In genomic region chrX:53223955-53224859, GRCh38 we compare ENCODE assay signal across 8 cellular contexts. TPM values are rescaled to one million over a fixed set of nuclear protein-coding genes. Genes with fewer than 3 reads are reported as not detected.
DNase-seq lines count a peak whose midpoint lies in the region; ATAC-seq and TF ChIP-seq lines count a peak whose summit lies in the region.

No MANE protein-coding gene starts in this region.

- no peak for TF ChIP-seq RAD21 in neural cell (conservative IDR thresholded peaks at IDR 0.05)

- H3K36me3 Mint-ChIP-seq in activated CD8-positive, alpha-beta T cell treated with anti-CD3 and anti-CD28 coated beads for 36 hours (ENCODE audit: low read depth) = peaks cover 20% of the 10 kb centered on the region

- no peaks in the 10 kb centered on the region for H3K9me2 ChIP-seq in neural cell (ENCODE audit: insufficient read depth, low read length)

- no peaks in the 10 kb centered on the region for H4K20me1 ChIP-seq in neural cell (ENCODE audit: insufficient read depth)

- H3K4me1 Mint-ChIP-seq in activated CD8-positive, alpha-beta T cell treated with anti-CD3 and anti-CD28 coated beads for 36 hours (ENCODE audit: low read depth) = peaks cover 35% of the 10 kb centered on the region

- H3K9me3 ChIP-seq in esophagus squamous epithelium = no peaks in the 10 kb centered on the region
- H3K9me3 ChIP-seq in neural cell (ENCODE audit: low read length) = no peaks in the 10 kb centered on the region

- TF ChIP-seq POLR2A in esophagus squamous epithelium (IDR thresholded peaks at IDR 0.05) = no peak

- no peak for DNase-seq in GM06990 (ENCODE audit: extremely low read depth, insufficient read length)
- peak; percentile 7 for DNase-seq in activated CD8-positive, alpha-beta T cell treated with anti-CD3 and anti-CD28 coated beads for 36 hours
- no peak for DNase-seq in esophagus squamous epithelium (lab: John Stamatoyannopoulos, UW)
- no peak for DNase-seq in NCI-H1930 (lab: John Stamatoyannopoulos, UW)
- no peak for DNase-seq in mesenteric fat pad (ENCODE audit: low spot score)

- no peaks in the 10 kb centered on the region for H3K27me3 Mint-ChIP-seq in activated CD8-positive, alpha-beta T cell treated with anti-CD3 and anti-CD28 coated beads for 36 hours

- H3K9ac ChIP-seq in neural cell (ENCODE audit: low read length) = peak overlapping the region; percentile 90

- peak overlapping the region; percentile 76 for H2AFZ ChIP-seq in neural cell (ENCODE audit: low read depth, low read length)

- TF ChIP-seq CTCF in GM06990 (IDR thresholded peaks at IDR 0.05; ENCODE audit: insufficient read depth, low read length, poor library complexity, severe bottlenecking) (no peak), esophagus squamous epithelium (IDR thresholded peaks at IDR 0.05) (no peak), neural cell (IDR thresholded peaks at IDR 0.05; ENCODE audit: poor library complexity, severe bottlenecking) (no peak)
- TF ChIP-seq CTCF in activated CD8-positive, alpha-beta T cell treated with anti-CD3 and anti-CD28 coated beads for 36 hours (IDR thresholded peaks at IDR 0.05) = no peak

- no peak for TF ChIP-seq EP300 in neural cell (conservative IDR thresholded peaks at IDR 0.05; ENCODE audit: poor library complexity, severe bottlenecking)

- POLR2A ChIA-PET in activated CD8-positive, alpha-beta T cell treated with anti-CD3 and anti-CD28 coated beads for 36 hours (lab: Charles Lee) = interaction anchor here (0.6 to 1.9 kb wide), 4 partner anchors 9 to 408 kb away, joined by 3 to 7 read pairs (median 5); no protein-coding TSS in a partner anchor

- CTCF ChIA-PET in activated CD8-positive, alpha-beta T cell treated with anti-CD3 and anti-CD28 coated beads for 36 hours (lab: Charles Lee) = interaction anchor here (1.2 kb wide), 1 partner anchor 60 kb away, joined by 3 read pairs; no protein-coding TSS in a partner anchor

- peaks cover 36% of the 10 kb centered on the region for H3K79me2 ChIP-seq in neural cell (replicated peaks; ENCODE audit: insufficient read depth, low read length)

- peaks cover 19 to 34% (median 21%) of the 10 kb centered on the region in 3 donors for H3K4me1 ChIP-seq in esophagus squamous epithelium

- H3K27me3 ChIP-seq in GM06990 (replicated peaks; ENCODE audit: control insufficient read depth, insufficient read depth, low read length) (no peaks in the 10 kb centered on the region), esophagus squamous epithelium (no peaks in the 10 kb centered on the region), neural cell (ENCODE audit: insufficient read depth, low read depth, low read length) (no peaks in the 10 kb centered on the region)

- H3K4me3 ChIP-seq in GM06990 (replicated peaks; ENCODE audit: low read depth, low read length) (peak overlapping the region; percentile 96), esophagus squamous epithelium (peak overlapping the region; percentile 60 to 98 (median 78)), neural cell (ENCODE audit: low read length) (peak overlapping the region; percentile 84)

- ATAC-seq in HG03521 (IDR thresholded peaks at IDR 0.05; ENCODE audit: unreplicated experiment) = peak; percentile 9
- ATAC-seq in activated CD8-positive, alpha-beta T cell treated with anti-CD3 and anti-CD28 coated beads for 36 hours = peak; percentile 52
- ATAC-seq in GM18519 (IDR thresholded peaks at IDR 0.05; ENCODE audit: low FRiP score, unreplicated experiment) = no peak

- peak overlapping the region; percentile 41 for H3K4me2 ChIP-seq in neural cell (ENCODE audit: low read length)

- H3K36me3 ChIP-seq in GM06990 (ENCODE audit: control insufficient read depth, insufficient read depth, low read length) (peaks cover 8% of the 10 kb centered on the region), esophagus squamous epithelium (peaks cover 0 to 17% (median 14%) of the 10 kb centered on the region in 3 donors), neural cell (ENCODE audit: insufficient read depth, low read length) (no peaks in the 10 kb centered on the region)

- intact Hi-C loops in activated CD8-positive, alpha-beta T cell treated with anti-CD3 and anti-CD28 coated beads for 36 hours (cut with micrococcal nuclease) = no loop called here
- intact Hi-C loops in esophagus squamous epithelium (cut with DNase I) = no loop called here

- WGBS in esophagus squamous epithelium, 2 donors = 2 to 5% methylated on average over 4 to 18 of the region's 40 CpGs

- no peaks in the 10 kb centered on the region for H3K9me3 Mint-ChIP-seq in activated CD8-positive, alpha-beta T cell treated with anti-CD3 and anti-CD28 coated beads for 36 hours

- H3K27ac ChIP-seq in esophagus squamous epithelium = peak overlapping the region; percentile 90 to 95 (median 91)
- H3K27ac ChIP-seq in neural cell (ENCODE audit: low read length) = peak overlapping the region; percentile 91

- no peaks in the 10 kb centered on the region for H3F3A ChIP-seq in neural cell (ENCODE audit: insufficient read depth, low read length, poor library complexity, severe bottlenecking)

- peak overlapping the region; percentile 95 for H3K27ac Mint-ChIP-seq in activated CD8-positive, alpha-beta T cell treated with anti-CD3 and anti-CD28 coated beads for 36 hours

- H3K4me3 Mint-ChIP-seq in activated CD8-positive, alpha-beta T cell treated with anti-CD3 and anti-CD28 coated beads for 36 hours = peak overlapping the region; percentile 86

TF ChIP-seq in neural cell, 6 proteins besides CTCF, POLR2A, EP300 and RAD21:
- no peak for TF ChIP-seq POLR2AphosphoS5 (IDR thresholded peaks at IDR 0.05)
- no peak for TF ChIP-seq EZH2 (IDR thresholded peaks at IDR 0.05; ENCODE audit: borderline replicate concordance, insufficient read depth, low read length, poor library complexity, severe bottlenecking)
- TF ChIP-seq, protein P1, sequence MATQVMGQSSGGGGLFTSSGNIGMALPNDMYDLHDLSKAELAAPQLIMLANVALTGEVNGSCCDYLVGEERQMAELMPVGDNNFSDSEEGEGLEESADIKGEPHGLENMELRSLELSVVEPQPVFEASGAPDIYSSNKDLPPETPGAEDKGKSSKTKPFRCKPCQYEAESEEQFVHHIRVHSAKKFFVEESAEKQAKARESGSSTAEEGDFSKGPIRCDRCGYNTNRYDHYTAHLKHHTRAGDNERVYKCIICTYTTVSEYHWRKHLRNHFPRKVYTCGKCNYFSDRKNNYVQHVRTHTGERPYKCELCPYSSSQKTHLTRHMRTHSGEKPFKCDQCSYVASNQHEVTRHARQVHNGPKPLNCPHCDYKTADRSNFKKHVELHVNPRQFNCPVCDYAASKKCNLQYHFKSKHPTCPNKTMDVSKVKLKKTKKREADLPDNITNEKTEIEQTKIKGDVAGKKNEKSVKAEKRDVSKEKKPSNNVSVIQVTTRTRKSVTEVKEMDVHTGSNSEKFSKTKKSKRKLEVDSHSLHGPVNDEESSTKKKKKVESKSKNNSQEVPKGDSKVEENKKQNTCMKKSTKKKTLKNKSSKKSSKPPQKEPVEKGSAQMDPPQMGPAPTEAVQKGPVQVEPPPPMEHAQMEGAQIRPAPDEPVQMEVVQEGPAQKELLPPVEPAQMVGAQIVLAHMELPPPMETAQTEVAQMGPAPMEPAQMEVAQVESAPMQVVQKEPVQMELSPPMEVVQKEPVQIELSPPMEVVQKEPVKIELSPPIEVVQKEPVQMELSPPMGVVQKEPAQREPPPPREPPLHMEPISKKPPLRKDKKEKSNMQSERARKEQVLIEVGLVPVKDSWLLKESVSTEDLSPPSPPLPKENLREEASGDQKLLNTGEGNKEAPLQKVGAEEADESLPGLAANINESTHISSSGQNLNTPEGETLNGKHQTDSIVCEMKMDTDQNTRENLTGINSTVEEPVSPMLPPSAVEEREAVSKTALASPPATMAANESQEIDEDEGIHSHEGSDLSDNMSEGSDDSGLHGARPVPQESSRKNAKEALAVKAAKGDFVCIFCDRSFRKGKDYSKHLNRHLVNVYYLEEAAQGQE (IDR thresholded peaks at IDR 0.05; ENCODE audit: borderline replicate concordance) = no peak
- TF ChIP-seq MXI1 (conservative IDR thresholded peaks at IDR 0.05; ENCODE audit: poor library complexity, severe bottlenecking) = no peak
- TF ChIP-seq TAF1 (IDR thresholded peaks at IDR 0.05; ENCODE audit: low read depth) = no peak
- TF ChIP-seq SMC3 (conservative IDR thresholded peaks at IDR 0.05; ENCODE audit: poor library complexity) = no peak

RNA-seq across cellular contexts. Expression of gene KDM5C, which starts 0.8 kb away (rescaled TPM):
- total RNA-seq in activated CD8-positive, alpha-beta T cell treated with anti-CD3 and anti-CD28 coated beads for 36 hours = 10 to 100 TPM; 94.3 to 99.4 TPM
- total RNA-seq in esophagus squamous epithelium = 100 to 1,000 TPM in 1 of 4 donors, 10 to 100 TPM in 3; 74.2 to 108 (median 80.2) TPM
- 67.8 and 90.8 TPM in 2 replicates for polyA plus RNA-seq in neural cell
- polyA minus RNA-seq in neural cell = 150 and 167 TPM in 2 replicates
- 77.6 TPM for total RNA-seq in mesenteric fat pad

RNA-seq across cellular contexts. Expression of gene IQSEC2, which starts 57.2 kb away (rescaled TPM):
- under 1 TPM; 0.05 to 0.07 TPM for total RNA-seq in activated CD8-positive, alpha-beta T cell treated with anti-CD3 and anti-CD28 coated beads for 36 hours
- total RNA-seq in esophagus squamous epithelium = 10 to 100 TPM in 3 of 4 donors, 1 to 10 TPM in 1; 6.9 to 12.7 (median 10.4) TPM
- 2.4 and 3.6 TPM in 2 replicates for polyA plus RNA-seq in neural cell
- polyA minus RNA-seq in neural cell = 4.4 and 7.1 TPM in 2 replicates
- total RNA-seq in mesenteric fat pad = 15.4 TPM

Comparison
In these comparisons a context has a peak if more than half of its experiments do, and no peak if none do; other contexts are left out.
1. RNA of gene IQSEC2, which starts 57.2 kb away (total RNA-seq): 15.4 TPM in mesenteric fat pad (single experiment) and 6.9 to 12.7 TPM in esophagus squamous epithelium; 0.05 to 0.07 TPM in activated CD8-positive, alpha-beta T cell treated with anti-CD3 and anti-CD28 coated beads for 36 hours; every median in the first group is over 4 times any median in the second.
2. Peak in every context shown above with its lines, with median percentiles within 50 percentile points of each other: H3K4me3 ChIP-seq.